In the genomic region with DNA sequence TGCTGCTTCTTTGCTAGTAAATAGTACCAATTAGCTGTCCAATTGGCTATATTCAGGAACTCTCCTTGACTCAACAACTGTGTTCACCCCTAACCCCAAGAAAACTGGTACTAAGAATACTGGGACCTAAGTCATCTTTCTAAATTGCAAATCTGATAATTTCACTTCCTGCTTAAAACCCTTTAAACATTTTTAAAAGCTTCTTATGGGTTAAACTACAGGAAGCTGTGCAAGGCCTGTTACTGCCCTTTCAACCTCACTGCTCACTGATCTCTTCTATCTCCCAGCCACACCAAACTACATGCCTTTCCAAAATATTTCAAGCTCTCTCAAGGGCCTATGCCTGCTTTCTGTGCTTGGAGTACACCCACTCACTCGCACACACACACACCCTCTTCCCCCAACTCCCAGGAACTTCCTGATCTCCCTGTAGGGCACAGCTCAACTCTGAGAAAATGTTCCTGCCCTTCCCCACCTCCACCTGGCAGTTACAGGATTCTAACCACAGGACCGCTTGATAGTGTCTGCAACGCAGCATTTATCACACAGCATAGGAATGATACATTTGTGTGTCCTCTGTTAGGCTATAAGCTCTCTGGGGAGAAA, we compare ENCODE assay signal across 2 cellular contexts.
TF ChIP-seq lines count a peak whose summit lies in the region.

No MANE protein-coding gene starts in this region.

TF ChIP-seq in GM12891, 5 proteins besides CTCF, POLR2A, EP300 and RAD21 (continued from another document):
- TF ChIP-seq POU2F2 (IDR thresholded peaks at IDR 0.05; ENCODE audit: low read depth, low read length) = no peak
- TF ChIP-seq PAX5 (IDR thresholded peaks at IDR 0.05; ENCODE audit: insufficient read depth, low read length, severe bottlenecking) = no peak
- TF ChIP-seq TAF1 (IDR thresholded peaks at IDR 0.05; ENCODE audit: low read depth, low read length) = no peak

TF ChIP-seq in IMR-90, 13 proteins besides CTCF, POLR2A, EP300 and RAD21:
- TF ChIP-seq, protein P1, sequence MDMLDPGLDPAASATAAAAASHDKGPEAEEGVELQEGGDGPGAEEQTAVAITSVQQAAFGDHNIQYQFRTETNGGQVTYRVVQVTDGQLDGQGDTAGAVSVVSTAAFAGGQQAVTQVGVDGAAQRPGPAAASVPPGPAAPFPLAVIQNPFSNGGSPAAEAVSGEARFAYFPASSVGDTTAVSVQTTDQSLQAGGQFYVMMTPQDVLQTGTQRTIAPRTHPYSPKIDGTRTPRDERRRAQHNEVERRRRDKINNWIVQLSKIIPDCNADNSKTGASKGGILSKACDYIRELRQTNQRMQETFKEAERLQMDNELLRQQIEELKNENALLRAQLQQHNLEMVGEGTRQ (IDR thresholded peaks at IDR 0.05; ENCODE audit: low read depth, low read length) = no peak
- TF ChIP-seq MXI1 (IDR thresholded peaks at IDR 0.05; ENCODE audit: borderline replicate concordance, low read depth, low read length) (no peak), CHD1 (IDR thresholded peaks at IDR 0.05; ENCODE audit: low read depth, low read length) (no peak), MAFK (IDR thresholded peaks at IDR 0.05; ENCODE audit: low read depth, low read length) (no peak), CEBPB (IDR thresholded peaks at IDR 0.05; ENCODE audit: low read depth, low read length) (no peak), FOS (IDR thresholded peaks at IDR 0.05; ENCODE audit: low read depth, low read length) (no peak), BHLHE40 (IDR thresholded peaks at IDR 0.05; ENCODE audit: low read depth, low read length) (no peak), RCOR1 (IDR thresholded peaks at IDR 0.05; ENCODE audit: insufficient replicate concordance, low read length) (no peak), SMC3 (IDR thresholded peaks at IDR 0.05; ENCODE audit: low read depth, low read length) (no peak), NFE2L2 (IDR thresholded peaks at IDR 0.05; ENCODE audit: low read depth, low read length) (no peak), RFX5 (IDR thresholded peaks at IDR 0.05; ENCODE audit: low read depth, low read length) (no peak), MAZ (IDR thresholded peaks at IDR 0.05; ENCODE audit: borderline replicate concordance, low read depth, low read length) (no peak)
- TF ChIP-seq, protein P2, sequence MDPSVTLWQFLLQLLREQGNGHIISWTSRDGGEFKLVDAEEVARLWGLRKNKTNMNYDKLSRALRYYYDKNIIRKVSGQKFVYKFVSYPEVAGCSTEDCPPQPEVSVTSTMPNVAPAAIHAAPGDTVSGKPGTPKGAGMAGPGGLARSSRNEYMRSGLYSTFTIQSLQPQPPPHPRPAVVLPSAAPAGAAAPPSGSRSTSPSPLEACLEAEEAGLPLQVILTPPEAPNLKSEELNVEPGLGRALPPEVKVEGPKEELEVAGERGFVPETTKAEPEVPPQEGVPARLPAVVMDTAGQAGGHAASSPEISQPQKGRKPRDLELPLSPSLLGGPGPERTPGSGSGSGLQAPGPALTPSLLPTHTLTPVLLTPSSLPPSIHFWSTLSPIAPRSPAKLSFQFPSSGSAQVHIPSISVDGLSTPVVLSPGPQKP (IDR thresholded peaks at IDR 0.05; ENCODE audit: borderline replicate concordance, low read depth, low read length) = no peak
